ENCODE assay signal across 1 cellular context in genomic region chr19:4393947-4394590, GRCh38.
TF ChIP-seq lines count a peak whose summit lies in the region.

No MANE protein-coding gene starts in this region.

TF ChIP-seq in H1, 55 proteins besides CTCF, POLR2A, EP300 and RAD21:
- TF ChIP-seq BRCA1 (IDR thresholded peaks at IDR 0.05; ENCODE audit: low read depth, low read length) (no peak), RFX5 (IDR thresholded peaks at IDR 0.05; ENCODE audit: borderline replicate concordance, low read depth, low read length) (no peak), JUN (IDR thresholded peaks at IDR 0.05; ENCODE audit: low read depth, low read length) (no peak), ATF3 (IDR thresholded peaks at IDR 0.05; ENCODE audit: insufficient read depth, low read depth, low read length) (no peak), GABPA (IDR thresholded peaks at IDR 0.05; ENCODE audit: borderline replicate concordance, insufficient read depth, low read length) (no peak), SRF (IDR thresholded peaks at IDR 0.05; ENCODE audit: low read depth, low read length) (no peak), CHD7 (IDR thresholded peaks at IDR 0.05; ENCODE audit: insufficient replicate concordance, low read length) (no peak), CBX5 (IDR thresholded peaks at IDR 0.05; ENCODE audit: low read depth, low read length) (no peak), JUND (IDR thresholded peaks at IDR 0.05; ENCODE audit: low read length) (no peak), KDM4A (IDR thresholded peaks at IDR 0.05; ENCODE audit: low read depth, low read length, severe bottlenecking) (no peak), CTBP2 (IDR thresholded peaks at IDR 0.05; ENCODE audit: borderline replicate concordance, insufficient read depth, insufficient read length, low read length) (no peak), SAP30 (IDR thresholded peaks at IDR 0.05; ENCODE audit: insufficient read depth, insufficient replicate concordance, low read length) (no peak), ZNF274 (IDR thresholded peaks at IDR 0.05; ENCODE audit: borderline replicate concordance, extremely low read depth, low read length) (no peak), TEAD4 (IDR thresholded peaks at IDR 0.05; ENCODE audit: low read depth, low read length) (no peak), HDAC6 (IDR thresholded peaks at IDR 0.05; ENCODE audit: low read depth, low read length) (no peak)
